Comparison of ENCODE assay signal across 8 cellular contexts in the genomic region with DNA sequence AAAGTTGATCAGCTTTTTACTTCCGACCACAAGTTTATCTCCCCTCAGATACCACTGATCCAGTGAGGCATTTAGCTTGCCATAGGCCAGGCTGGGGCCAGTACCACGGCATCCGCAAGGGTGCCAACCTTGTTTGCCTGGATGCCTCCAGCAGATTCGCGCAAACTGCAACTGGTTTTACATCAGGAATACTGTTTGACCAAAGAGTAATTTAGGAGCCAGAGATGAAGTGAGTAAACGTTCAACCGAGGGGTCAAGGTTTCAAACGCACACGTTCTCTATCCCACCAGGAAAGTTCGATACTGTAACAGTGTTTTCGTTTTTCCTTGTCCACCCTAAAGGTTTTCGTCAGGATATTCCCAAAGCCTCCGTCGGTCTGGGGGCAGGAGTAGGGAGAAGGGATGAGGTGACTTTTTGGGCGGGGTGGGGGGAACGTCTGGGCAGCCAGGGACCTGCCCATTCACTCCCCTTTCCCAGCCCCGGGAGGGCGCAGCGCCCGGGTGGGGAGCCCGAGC. TPM values are rescaled to one million over a fixed set of nuclear protein-coding genes. Genes with fewer than 3 reads are reported as not detected.
DNase-seq lines count a peak whose midpoint lies in the region; ATAC-seq, FAIRE-seq and TF ChIP-seq lines count a peak whose summit lies in the region.

A gene with protein sequence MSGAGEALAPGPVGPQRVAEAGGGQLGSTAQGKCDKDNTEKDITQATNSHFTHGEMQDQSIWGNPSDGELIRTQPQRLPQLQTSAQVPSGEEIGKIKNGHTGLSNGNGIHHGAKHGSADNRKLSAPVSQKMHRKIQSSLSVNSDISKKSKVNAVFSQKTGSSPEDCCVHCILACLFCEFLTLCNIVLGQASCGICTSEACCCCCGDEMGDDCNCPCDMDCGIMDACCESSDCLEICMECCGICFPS (plus strand): TSS at position 459 of the 515 bp plus-strand sequence. CDS start 940 bp downstream, outside the sequence.

- no peak for FAIRE-seq in A549 (lab: Jason Lieb, UNC)

- H3F3A ChIP-seq in Loucy (ENCODE audit: low read depth), result no peaks in the 10 kb centered on the region

- H3K79me2 ChIP-seq in Loucy (ENCODE audit: insufficient read depth, low read length), result no peaks in the 10 kb centered on the region

- CTCF ChIA-PET in A549 (lab: Yijun Ruan, JAX), result interaction anchor here (1.0 to 1.2 kb wide), 3 partner anchors 9 to 168 kb away, joined by 3 to 4 read pairs (median 3); no protein-coding TSS in a partner anchor

- no peaks in the 10 kb centered on the region for H3K9me3 ChIP-seq in A549
- H3K9me3 ChIP-seq in Loucy (ENCODE audit: insufficient read depth, low read depth, low read length), result no peaks in the 10 kb centered on the region
- H3K9me3 ChIP-seq in heart right ventricle, result no peaks in the 10 kb centered on the region
- no peaks in the 10 kb centered on the region for H3K9me3 ChIP-seq in prostate gland

- WGBS in A549 (ENCODE audit: missing lambda C conversion rate), result 24% methylated on average over 15 of the region's 21 CpGs
- WGBS in heart right ventricle, 2 donors, result 19 to 20% methylated on average over 21 of the region's 21 CpGs
- 35% methylated on average over 21 of the region's 21 CpGs for WGBS in prostate gland

- H3K36me3 Mint-ChIP-seq in activated naive CD4-positive, alpha-beta T cell treated with anti-CD3 and anti-CD28 coated beads, Interleukin-2, amount 50 U/mL, for 72 hours, result peaks cover 18 to 20% of the 10 kb centered on the region in 2 donors

- peak within 1 kb of the TSS; percentile 59 for H3K9ac ChIP-seq in Loucy (ENCODE audit: low read depth, low read length, poor library complexity, severe bottlenecking)

- no peak for TF ChIP-seq RAD21 in A549 (conservative IDR thresholded peaks at IDR 0.05 in 1 of 2, IDR thresholded peaks at IDR 0.05 in 1 of 2)

- H3K9me3 Mint-ChIP-seq in activated naive CD4-positive, alpha-beta T cell treated with anti-CD3 and anti-CD28 coated beads, Interleukin-2, amount 50 U/mL, for 72 hours, result no peaks in the 10 kb centered on the region

- TF ChIP-seq POLR2A in A549 (IDR thresholded peaks at IDR 0.05; ENCODE audit: low read length) (no peak), prostate gland (IDR thresholded peaks at IDR 0.05) (no peak)

- H3K4me1 ChIP-seq in A549 (peaks cover 10% of the 10 kb centered on the region), Loucy (ENCODE audit: insufficient read depth, low read length, poor library complexity, severe bottlenecking) (peaks cover 17% of the 10 kb centered on the region), heart right ventricle (peaks cover 0 to 43% (median 27%) of the 10 kb centered on the region in 9 donors), prostate gland (replicated peaks) (no peaks in the 10 kb centered on the region)

- H3K4me3 ChIP-seq in A549 (peak within 1 kb of the TSS; percentile 75), Loucy (ENCODE audit: low read length, poor library complexity, severe bottlenecking) (peak within 1 kb of the TSS; percentile 81), heart right ventricle (peak within 1 kb of the TSS; percentile 43 to 91 (median 86)), prostate gland (peak within 1 kb of the TSS; percentile 57 to 65)

- TF ChIP-seq CTCF in A549 (IDR thresholded peaks at IDR 0.05) (peak; percentile 13; the same call in 1 of the 3 replicates), Loucy (conservative IDR thresholded peaks at IDR 0.05; ENCODE audit: low read length) (no peak), heart right ventricle (IDR thresholded peaks at IDR 0.05) (peak in 3 of 9 donors; percentile 9 to 36 (median 26)), prostate gland (IDR thresholded peaks at IDR 0.05) (no peak)

- H3K27ac Mint-ChIP-seq in activated naive CD4-positive, alpha-beta T cell treated with anti-CD3 and anti-CD28 coated beads, Interleukin-2, amount 50 U/mL, for 72 hours, result peak within 1 kb of the TSS; percentile 90 to 96

- no peaks in the 10 kb centered on the region for H3K9me2 ChIP-seq in Loucy (replicated peaks; ENCODE audit: low read depth, low read length)

- H3K27ac ChIP-seq in A549 (peak within 1 kb of the TSS; percentile 89 to 94), heart right ventricle (peak within 1 kb of the TSS; percentile 79 to 97 (median 90)), prostate gland (peak within 1 kb of the TSS; percentile 70 to 72)

- H3K27me3 ChIP-seq in Loucy (ENCODE audit: insufficient read depth, low read length, poor library complexity, severe bottlenecking) (peaks cover 28% of the 10 kb centered on the region), heart right ventricle (no peaks in the 10 kb centered on the region), prostate gland (replicated peaks; ENCODE audit: insufficient read depth) (no peaks in the 10 kb centered on the region)

- H3K36me3 ChIP-seq in Loucy (ENCODE audit: insufficient read depth, low read length) (no peaks in the 10 kb centered on the region), heart right ventricle (peaks cover 0 to 6% (median 0%) of the 10 kb centered on the region in 9 donors), prostate gland (no peaks in the 10 kb centered on the region)

- no peak for TF ChIP-seq EP300 in A549 (IDR thresholded peaks at IDR 0.05)

- no peaks in the 10 kb centered on the region for H4K20me1 ChIP-seq in Loucy (ENCODE audit: insufficient read depth, low read length, poor library complexity, severe bottlenecking)

- POLR2A ChIA-PET in A549 (lab: Yijun Ruan, JAX), result interaction anchor here (0.5 to 0.7 kb wide), 3 partner anchors 35 to 396 kb away, joined by 3 read pairs; no protein-coding TSS in a partner anchor

- peak within 1 kb of the TSS; percentile 97 for H2AFZ ChIP-seq in Loucy (ENCODE audit: low read length)

- peak within 1 kb of the TSS; percentile 77 for H3K4me2 ChIP-seq in A549
- peak within 1 kb of the TSS; percentile 87 for H3K4me2 ChIP-seq in Loucy (ENCODE audit: low read depth, low read length, poor library complexity, severe bottlenecking)

- intact Hi-C loops in heart right ventricle (cut with DNase I), result loop anchor here in 9 of 10 donors (5.0 to 10.0 kb wide), 8 partner anchors 53 to 293 kb away; no protein-coding TSS in a partner anchor
- intact Hi-C loops in prostate gland (cut with DNase I), result loop anchor here (5.0 to 10.0 kb wide), 2 partner anchors 86 to 837 kb away; no protein-coding TSS in a partner anchor

- ATAC-seq in A549, result peak; percentile 82 to 94
- no peak for ATAC-seq in activated naive CD4-positive, alpha-beta T cell treated with anti-CD3 and anti-CD28 coated beads, Interleukin-2, amount 50 U/mL, for 72 hours
- peak in 5 of 8 donors; percentile 16 to 92 (median 41) for ATAC-seq in heart right ventricle
- ATAC-seq in HG03571 (IDR thresholded peaks at IDR 0.05; ENCODE audit: unreplicated experiment), result no peak

- DNase-seq in A549 (ENCODE audit: low read depth in 1 of 2, low spot score in 1 of 2) (peak; percentile 71 to 72), heart right ventricle (peak; percentile 24 to 54), prostate gland (ENCODE audit: low spot score) (no peak), NCI-H1048 (lab: John Stamatoyannopoulos, UW) (no peak), T1000 (lab: John Stamatoyannopoulos, UW) (no peak)
- no peak for DNase-seq in activated naive CD4-positive, alpha-beta T cell treated with anti-CD3 and anti-CD28 coated beads, Interleukin-2, amount 50 U/mL, for 72 hours (ENCODE audit: low spot score in 2 of 2)

TF ChIP-seq in A549, 52 proteins besides CTCF, POLR2A, EP300 and RAD21:
- TF ChIP-seq CEBPB (IDR thresholded peaks at IDR 0.05) (no peak), SMC3 (IDR thresholded peaks at IDR 0.05) (peak; percentile 31; the same call in 1 of the 3 replicates), RFX5 (IDR thresholded peaks at IDR 0.05) (peak; percentile 90)

RNA-seq across cellular contexts. Expression of the gene that starts here (rescaled TPM):
- 30.6 and 38.5 TPM in 2 replicates for polyA plus RNA-seq in A549 (2011; rRNA removed)
- polyA plus RNA-seq in A549 (2012; cell fraction: cytosol; rRNA removed), result 11.5 and 15.7 TPM in 2 replicates
- polyA plus RNA-seq in A549 (2012; cell fraction: nucleus; rRNA removed), result 4.2 and 4.5 TPM in 2 replicates
- polyA plus RNA-seq in A549 (2017; fragmentation: RNase III; extraction: RNeasy Plus Mini Kit Qiagen cat#74134 plus additional on column Dnase treatment), result 14.4 to 19.5 TPM (median 18.7 TPM) in 3 replicates
- 26.1 and 29.9 TPM in 2 replicates for polyA minus RNA-seq in A549 (2011; rRNA and poly(A)+ RNA removed)
- 10 to 100 TPM; 41.0 to 86.0 TPM for total RNA-seq in activated naive CD4-positive, alpha-beta T cell treated with anti-CD3 and anti-CD28 coated beads, Interleukin-2, amount 50 U/mL, for 72 hours
- 10 to 100 TPM; 12.1 to 55.7 (median 34.1) TPM for total RNA-seq in heart right ventricle
- 10 to 100 TPM in 1 of 2 donors, 1 to 10 TPM in 1; 7.6 to 13.5 TPM for polyA plus RNA-seq in heart right ventricle
- total RNA-seq in prostate gland, result 10 to 100 TPM; 17.2 to 24.8 TPM

Comparison
In these comparisons a context has a peak if more than half of its experiments do, and no peak if none do; other contexts are left out.
1. ATAC-seq: peak in A549 (2 of 2) and heart right ventricle (5 of 8); none in activated naive CD4-positive, alpha-beta T cell treated with anti-CD3 and anti-CD28 coated beads, Interleukin-2, amount 50 U/mL, for 72 hours (0 of 2) and HG03571 (single experiment).
2. DNase-seq: peak in A549 (2 of 2) and heart right ventricle (2 of 2); none in activated naive CD4-positive, alpha-beta T cell treated with anti-CD3 and anti-CD28 coated beads, Interleukin-2, amount 50 U/mL, for 72 hours (0 of 2), prostate gland (single experiment), NCI-H1048 (single experiment) and T1000 (single experiment).
3. Peak in every context shown above with its lines, with median percentiles within 50 percentile points of each other: H3K27ac ChIP-seq and H3K4me3 ChIP-seq.